ENCODE assay signal across 8 cellular contexts in the genomic region with DNA sequence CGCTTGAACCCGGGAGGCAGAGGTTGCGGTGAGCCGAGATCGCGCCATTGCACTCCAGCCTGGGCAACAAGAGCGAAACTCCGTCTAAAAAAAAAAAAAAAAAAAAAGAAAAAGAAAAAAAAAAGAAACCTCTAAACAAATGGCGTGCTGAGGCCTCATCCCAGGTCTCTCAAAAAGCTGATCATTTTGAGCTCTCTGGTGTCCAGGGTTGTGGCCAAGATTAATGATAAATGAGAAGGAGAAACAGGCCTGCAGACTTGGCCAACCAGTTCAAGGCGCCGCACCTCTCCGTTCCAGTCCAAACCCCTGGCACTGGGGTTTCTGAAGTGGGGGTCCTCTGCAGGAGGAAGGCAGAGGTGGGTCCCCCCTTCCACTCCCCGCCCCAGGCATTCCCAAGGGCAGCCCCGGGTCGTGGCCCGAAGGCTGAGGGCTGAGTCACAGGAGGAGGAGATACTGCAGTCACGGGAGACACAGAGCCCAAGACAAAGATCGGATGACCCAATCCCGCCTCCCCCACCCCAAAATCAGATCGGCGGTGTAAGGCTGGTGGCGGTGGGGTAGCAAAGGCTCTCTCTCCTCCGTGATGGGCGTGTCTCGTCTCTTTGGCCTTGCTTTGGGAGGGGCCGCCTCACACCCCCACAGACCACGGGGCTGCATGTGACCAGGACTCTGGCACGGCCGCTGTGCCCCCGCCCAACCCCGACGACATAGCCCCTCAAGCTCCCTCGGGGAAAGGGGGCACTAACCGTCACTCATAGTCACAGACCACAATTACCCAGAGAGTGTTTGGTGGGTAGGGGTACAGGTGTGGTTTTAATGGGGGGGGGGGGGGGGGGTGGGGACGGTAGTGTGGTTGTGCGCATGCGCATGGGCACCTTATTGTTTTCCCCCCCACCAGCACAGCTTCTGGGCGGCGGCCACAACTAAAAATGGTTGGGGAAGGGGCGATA. TPM values are rescaled to one million over a fixed set of nuclear protein-coding genes. Genes with fewer than 3 reads are reported as not detected.
A peak's percentile ranks its signal among the peaks of the same experiment; 100 is the strongest.
DNase-seq lines count a peak whose midpoint lies in the region; ATAC-seq and TF ChIP-seq lines count a peak whose summit lies in the region.

No MANE protein-coding gene starts in this region.

- peaks cover 8% of the 10 kb centered on the region; the same call in 1 of the 2 replicates for H3K79me2 ChIP-seq in HCT116 (ENCODE audit: insufficient read depth, low read length)

- H3K27ac ChIP-seq in HCT116 (ENCODE audit: low read depth, low read length) (peak overlapping the region; percentile 88), Peyer's patch (peak overlapping the region; percentile 66 to 88 (median 84))

- RAD21 ChIA-PET in HCT116 (lab: Charles Lee; ENCODE audit: low non-redundant PET in 1 of 2, low total read pairs in 2 of 2, uncharacterized antibody in 2 of 2, unreplicated experiment in 2 of 2): no interaction called here

- POLR2A ChIA-PET in HCT116 (lab: Charles Lee): interaction anchor here (0.6 to 1.1 kb wide), 3 partner anchors 23 to 367 kb away, joined by 3 to 4 read pairs (median 3); a partner anchor contains a TSS

- H3K9me3 ChIP-seq in HCT116 (ENCODE audit: control insufficient read depth in 1 of 2, insufficient read depth in 1 of 2, low read depth in 1 of 2, low read length in 2 of 2): no peaks in the 10 kb centered on the region
- no peaks in the 10 kb centered on the region for H3K9me3 ChIP-seq in Peyer's patch

- H3K4me3 ChIP-seq in HCT116 (replicated peaks in 1 of 2; ENCODE audit: low read depth in 1 of 2, low read length in 2 of 2): peak overlapping the region; percentile 92 to 99
- H3K4me3 ChIP-seq in Peyer's patch: peak overlapping the region; percentile 73 to 94 (median 86)

- H3K9ac ChIP-seq in HCT116 (ENCODE audit: low read length): peak overlapping the region; percentile 95

- no peaks in the 10 kb centered on the region for H3K9me2 ChIP-seq in HCT116 (ENCODE audit: insufficient read depth)

- no peaks in the 10 kb centered on the region for H4K20me1 ChIP-seq in HCT116 (ENCODE audit: insufficient read depth)

- no peak for TF ChIP-seq RAD21 in HCT116 (IDR thresholded peaks at IDR 0.05; ENCODE audit: low read depth)

- H3K9me3 Mint-ChIP-seq in brain: peaks cover 0 to 6% (median 0%) of the 10 kb centered on the region in 5 experiments

- no peak overlapping the region for H2AFZ ChIP-seq in HCT116 (ENCODE audit: low read depth, low read length, poor library complexity, severe bottlenecking)

- peaks cover 48% of the 10 kb centered on the region for H3K4me1 Mint-ChIP-seq in brain

- H3K27me3 ChIP-seq in HCT116 (ENCODE audit: insufficient read depth, low read length): no peaks in the 10 kb centered on the region
- no peaks in the 10 kb centered on the region for H3K27me3 ChIP-seq in Peyer's patch

- H3K36me3 ChIP-seq in HCT116 (ENCODE audit: control insufficient read depth in 1 of 2, insufficient read depth in 2 of 2, low read length in 2 of 2) (peaks cover 0 to 9% of the 10 kb centered on the region in 2 experiments; a peak in 3 of 4 replicates), Peyer's patch (peaks cover 0 to 19% (median 0%) of the 10 kb centered on the region in 3 donors)

- BruUV-seq in HCT116 (replicated peaks; lab: Mats Ljungman, UMichigan): no TSS peak

- TF ChIP-seq POLR2A in HCT116 (IDR thresholded peaks at IDR 0.05; ENCODE audit: borderline replicate concordance, extremely low read depth, insufficient read depth, insufficient read length) (no peak), Peyer's patch (IDR thresholded peaks at IDR 0.05) (peak in 1 of 2 donors; percentile 28)

- peak overlapping the region; percentile 71 to 95 (median 92) for H3K27ac Mint-ChIP-seq in brain

- ATAC-seq in HCT116: peak; percentile 36
- ATAC-seq in HG02763 (IDR thresholded peaks at IDR 0.05; ENCODE audit: unreplicated experiment): no peak
- no peak for ATAC-seq in HG03521 (IDR thresholded peaks at IDR 0.05; ENCODE audit: unreplicated experiment)

- intact Hi-C loops in HCT116 (cut with micrococcal nuclease): loop anchor here (5.0 kb wide), 1 partner anchor 366 kb away; no protein-coding TSS in a partner anchor

- H3K4me3 Mint-ChIP-seq in brain: peak overlapping the region; percentile 91 to 94 (median 92)

- CTCF ChIA-PET in HCT116 (lab: Charles Lee): no interaction called here

- H3K4me1 ChIP-seq in HCT116 (ENCODE audit: control insufficient read depth in 1 of 2, insufficient read depth in 2 of 2, low read length in 2 of 2) (peaks cover 9 to 42% of the 10 kb centered on the region in 2 experiments; a peak in 3 of 4 replicates), Peyer's patch (peaks cover 0 to 47% (median 5%) of the 10 kb centered on the region in 4 donors)

- TF ChIP-seq CTCF in HCT116 (IDR thresholded peaks at IDR 0.05 in 2 of 3, conservative IDR thresholded peaks at IDR 0.05 in 1 of 3; ENCODE audit: borderline replicate concordance in 1 of 3, insufficient read depth in 1 of 3, low read depth in 2 of 3, low read length in 2 of 3): no peak
- no peak for TF ChIP-seq CTCF in Peyer's patch (IDR thresholded peaks at IDR 0.05)
- no peak for TF ChIP-seq CTCF in brain (conservative IDR thresholded peaks at IDR 0.05)

- peak overlapping the region; percentile 99 for H3K4me2 ChIP-seq in HCT116 (ENCODE audit: low read length)

- H3K36me3 Mint-ChIP-seq in brain: peaks cover 12% of the 10 kb centered on the region

- DNase-seq in CD1c-positive myeloid dendritic cell (ENCODE audit: extremely low spot score) (peak; percentile 78), HCT116 (ENCODE audit: low read depth, low spot score) (no peak), Peyer's patch (peak; percentile 51 to 78 (median 70)), hypothalamus (lab: John Stamatoyannopoulos, UW) (peak in 35 of 51 donors; percentile 20 to 75 (median 56)), renal cortical epithelial cell (ENCODE audit: low read depth) (peak; percentile 49)

- peaks cover 4% of the 10 kb centered on the region for H3K27me3 Mint-ChIP-seq in brain

TF ChIP-seq in HCT116, 20 proteins besides CTCF, POLR2A, EP300 and RAD21:
- TF ChIP-seq, protein P1, sequence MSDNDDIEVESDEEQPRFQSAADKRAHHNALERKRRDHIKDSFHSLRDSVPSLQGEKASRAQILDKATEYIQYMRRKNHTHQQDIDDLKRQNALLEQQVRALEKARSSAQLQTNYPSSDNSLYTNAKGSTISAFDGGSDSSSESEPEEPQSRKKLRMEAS (IDR thresholded peaks at IDR 0.05): peak; percentile 37; the same call in 1 of the 2 replicates
- TF ChIP-seq, protein P2, sequence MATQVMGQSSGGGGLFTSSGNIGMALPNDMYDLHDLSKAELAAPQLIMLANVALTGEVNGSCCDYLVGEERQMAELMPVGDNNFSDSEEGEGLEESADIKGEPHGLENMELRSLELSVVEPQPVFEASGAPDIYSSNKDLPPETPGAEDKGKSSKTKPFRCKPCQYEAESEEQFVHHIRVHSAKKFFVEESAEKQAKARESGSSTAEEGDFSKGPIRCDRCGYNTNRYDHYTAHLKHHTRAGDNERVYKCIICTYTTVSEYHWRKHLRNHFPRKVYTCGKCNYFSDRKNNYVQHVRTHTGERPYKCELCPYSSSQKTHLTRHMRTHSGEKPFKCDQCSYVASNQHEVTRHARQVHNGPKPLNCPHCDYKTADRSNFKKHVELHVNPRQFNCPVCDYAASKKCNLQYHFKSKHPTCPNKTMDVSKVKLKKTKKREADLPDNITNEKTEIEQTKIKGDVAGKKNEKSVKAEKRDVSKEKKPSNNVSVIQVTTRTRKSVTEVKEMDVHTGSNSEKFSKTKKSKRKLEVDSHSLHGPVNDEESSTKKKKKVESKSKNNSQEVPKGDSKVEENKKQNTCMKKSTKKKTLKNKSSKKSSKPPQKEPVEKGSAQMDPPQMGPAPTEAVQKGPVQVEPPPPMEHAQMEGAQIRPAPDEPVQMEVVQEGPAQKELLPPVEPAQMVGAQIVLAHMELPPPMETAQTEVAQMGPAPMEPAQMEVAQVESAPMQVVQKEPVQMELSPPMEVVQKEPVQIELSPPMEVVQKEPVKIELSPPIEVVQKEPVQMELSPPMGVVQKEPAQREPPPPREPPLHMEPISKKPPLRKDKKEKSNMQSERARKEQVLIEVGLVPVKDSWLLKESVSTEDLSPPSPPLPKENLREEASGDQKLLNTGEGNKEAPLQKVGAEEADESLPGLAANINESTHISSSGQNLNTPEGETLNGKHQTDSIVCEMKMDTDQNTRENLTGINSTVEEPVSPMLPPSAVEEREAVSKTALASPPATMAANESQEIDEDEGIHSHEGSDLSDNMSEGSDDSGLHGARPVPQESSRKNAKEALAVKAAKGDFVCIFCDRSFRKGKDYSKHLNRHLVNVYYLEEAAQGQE (IDR thresholded peaks at IDR 0.05; ENCODE audit: low read depth): no peak
- 0 out of 2 replicates have a peak, but pooled peaks have one; percentile 4 for TF ChIP-seq SIN3A (IDR thresholded peaks at IDR 0.05; ENCODE audit: low read depth)
- no peak for TF ChIP-seq EZH2 (IDR thresholded peaks at IDR 0.05)

RNA-seq across cellular contexts. Expression of a gene that starts 1.1 kb away (rescaled TPM):
- total RNA-seq in HCT116 (2021; ENCODE audit: unreplicated experiment) (197 TPM), Peyer's patch (10 to 100 TPM; 52.8 to 97.8 (median 71.5) TPM), renal cortical epithelial cell (150 and 204 TPM in 2 replicates)
- 247 and 289 TPM in 2 replicates for polyA plus RNA-seq in HCT116 (2012)
- 594 TPM for polyA plus RNA-seq in brain (ENCODE audit: insufficient read depth, low read depth, low replicate concordance)

RNA-seq across cellular contexts. Expression of a gene that starts 4.0 kb away (rescaled TPM):
- total RNA-seq in HCT116 (2021; ENCODE audit: unreplicated experiment): 0.66 TPM
- polyA plus RNA-seq in HCT116 (2012): 0.39 and 0.41 TPM in 2 replicates
- 1 to 10 TPM in 1 of 4 donors, under 1 TPM in 3; 0.27 to 1.7 (median 0.32) TPM for total RNA-seq in Peyer's patch
- 30.3 TPM for polyA plus RNA-seq in brain (ENCODE audit: insufficient read depth, low read depth, low replicate concordance)
- total RNA-seq in renal cortical epithelial cell: 0.65 and 0.69 TPM in 2 replicates

RNA-seq across cellular contexts. Expression of a gene that starts 14.5 kb away (rescaled TPM):
- total RNA-seq in HCT116 (2021; ENCODE audit: unreplicated experiment) (14.8 TPM), Peyer's patch (10 to 100 TPM; 60.1 to 85.8 (median 73.4) TPM), renal cortical epithelial cell (14.9 and 42.4 TPM in 2 replicates)
- polyA plus RNA-seq in HCT116 (2012): 22.9 and 23.5 TPM in 2 replicates
- polyA plus RNA-seq in brain (ENCODE audit: insufficient read depth, low read depth, low replicate concordance): 15.5 TPM

RNA-seq across cellular contexts. Expression of a gene that starts 22.8 kb away (rescaled TPM):
- total RNA-seq in HCT116 (2021; ENCODE audit: unreplicated experiment) (1,295 TPM), Peyer's patch (1,000 to 10,000 TPM in 1 of 4 donors, 100 to 1,000 TPM in 3; 331 to 1,066 (median 442) TPM), renal cortical epithelial cell (476 and 871 TPM in 2 replicates)
- polyA plus RNA-seq in HCT116 (2012): 3,138 and 4,236 TPM in 2 replicates
- 3,023 TPM for polyA plus RNA-seq in brain (ENCODE audit: insufficient read depth, low read depth, low replicate concordance)

RNA-seq across cellular contexts. Expression of a gene that starts 40.7 kb away (rescaled TPM):
- total RNA-seq in HCT116 (2021; ENCODE audit: unreplicated experiment) (13.0 TPM), Peyer's patch (10 to 100 TPM; 17.2 to 37.3 (median 26.9) TPM), renal cortical epithelial cell (10.4 and 20.5 TPM in 2 replicates)
- polyA plus RNA-seq in HCT116 (2012): 9.8 and 10.2 TPM in 2 replicates
- 16.7 TPM for polyA plus RNA-seq in brain (ENCODE audit: insufficient read depth, low read depth, low replicate concordance)
